10 cellular contexts compared by ENCODE assay signal in the genomic region with DNA sequence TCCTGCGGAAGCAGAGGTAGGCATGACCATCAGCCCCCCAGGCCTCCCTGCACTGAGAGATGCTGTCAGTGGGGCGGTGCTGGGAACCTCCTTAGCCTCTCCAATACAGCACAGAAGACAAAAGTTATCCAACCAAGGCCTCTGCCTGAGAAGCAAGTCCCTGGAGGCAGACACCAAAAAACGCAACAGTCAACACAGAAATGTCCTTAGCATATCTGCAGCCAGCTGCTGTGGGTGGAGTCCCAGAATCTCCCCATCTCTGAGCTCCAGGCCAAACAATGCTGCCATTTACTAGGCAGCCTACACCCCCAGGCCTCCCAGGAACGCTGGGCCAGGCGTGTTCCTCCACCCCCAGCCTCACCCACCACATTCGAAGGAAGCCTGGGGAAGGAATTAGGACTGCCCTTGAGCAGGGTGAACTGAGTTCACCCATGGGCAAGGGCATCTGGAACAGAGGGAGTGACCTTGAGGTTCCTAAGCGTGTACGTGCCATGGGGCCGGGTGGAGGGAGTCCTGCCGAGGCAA. TPM values are rescaled to one million over a fixed set of nuclear protein-coding genes. Genes with fewer than 3 reads are reported as not detected.
DNase-seq lines count a peak whose midpoint lies in the region; ATAC-seq, FAIRE-seq and TF ChIP-seq lines count a peak whose summit lies in the region.
"Had no signal": no experiment of that assay in that cellular context is flagged by ENCODE, and none has a peak within 500 bp of the region (broad histone marks: within the 10 kb centered on the region; RNA-seq: fewer than 3 reads in every experiment).

No MANE protein-coding gene starts in this region.

- no peak overlapping the region for H3K27ac ChIP-seq in mammary epithelial cell (ENCODE audit: insufficient read depth, low read depth, low read length)
- H3K27ac ChIP-seq in OCI-LY7 (ENCODE audit: low read depth, low read length, poor library complexity, severe bottlenecking): no peak overlapping the region

- H3K9me2 ChIP-seq in OCI-LY7 (ENCODE audit: insufficient read depth, low read length): no peaks in the 10 kb centered on the region

- H2AFZ ChIP-seq in mammary epithelial cell (ENCODE audit: low read depth, low read length): no peak overlapping the region
- H2AFZ ChIP-seq in OCI-LY7 (ENCODE audit: low read length): no peak overlapping the region

- H3K9me3 Mint-ChIP-seq in MCF 10A (ENCODE audit: unreplicated experiment): no peaks in the 10 kb centered on the region
- H3K9me3 Mint-ChIP-seq: activated T-cell treated with anti-CD3 and anti-CD28 coated beads, Interleukin-2, amount 50 U/mL, for 4 hours had no signal

- no peak overlapping the region for H3K4me2 ChIP-seq in mammary epithelial cell (ENCODE audit: insufficient read depth, low read depth, low read length)
- H3K4me2 ChIP-seq in OCI-LY7 (ENCODE audit: low read length): no peak overlapping the region

- peaks cover 3% of the 10 kb centered on the region for H3K36me3 ChIP-seq in mammary epithelial cell (ENCODE audit: insufficient read depth, low read length)
- H3K36me3 ChIP-seq in OCI-LY7 (ENCODE audit: insufficient read depth, low read length): peaks cover 17% of the 10 kb centered on the region; the same call in 1 of the 2 replicates

- H3K27ac Mint-ChIP-seq in MCF 10A (ENCODE audit: low read depth, unreplicated experiment): no peak overlapping the region

- no peak overlapping the region for H3K9ac ChIP-seq in mammary epithelial cell (ENCODE audit: insufficient read depth, low read length)

- no peaks in the 10 kb centered on the region for H3K4me1 Mint-ChIP-seq in MCF 10A (ENCODE audit: insufficient read depth, unreplicated experiment)

- TF ChIP-seq CTCF in mammary epithelial cell (conservative IDR thresholded peaks at IDR 0.05 in 1 of 2, IDR thresholded peaks at IDR 0.05 in 1 of 2; ENCODE audit: extremely low read depth in 1 of 2, insufficient read depth in 1 of 2, low read depth in 1 of 2, low read length in 2 of 2): no peak
- no peak for TF ChIP-seq CTCF in MCF 10A (IDR thresholded peaks at IDR 0.05; ENCODE audit: unreplicated experiment)
- no peak for TF ChIP-seq CTCF in OCI-LY7 (conservative IDR thresholded peaks at IDR 0.05; ENCODE audit: low read length)

- H3K79me2 ChIP-seq in mammary epithelial cell (ENCODE audit: insufficient read depth, low read length) (peaks cover 96% of the 10 kb centered on the region), OCI-LY7 (ENCODE audit: insufficient read depth, low read depth, low read length) (peaks cover 13% of the 10 kb centered on the region; the same call in 1 of the 2 replicates)

- CTCF ChIA-PET in mammary epithelial cell (lab: Charles Lee; ENCODE audit: low non-redundant PET) (no interaction called here), MCF 10A (lab: Yijun Ruan, JAX) (interaction anchor here (1.2 kb wide), 1 partner anchor 45 kb away, joined by 5 read pairs; no protein-coding TSS in a partner anchor), OCI-LY7 (lab: Charles Lee; ENCODE audit: unreplicated experiment) (no interaction called here)

- FAIRE-seq in urothelium cell line (lab: Jason Lieb, UNC): no peak

- DNase-seq in mammary epithelial cell (peak; percentile 74), MCF 10A (ENCODE audit: unreplicated experiment) (no peak), OCI-LY7 (ENCODE audit: low spot score) (peak; percentile 47), left cardiac atrium (peak; percentile 43), urothelium cell line (ENCODE audit: low spot score) (peak; percentile 45), NCI-H446 (lab: John Stamatoyannopoulos, UW) (no peak), dermis blood vessel endothelial cell (no peak)
- DNase-seq in stimulated activated CD4-positive, alpha-beta T cell treated with anti-CD3 and anti-CD28 coated beads, Interleukin-4, amount 100 ng/mL, for 1 hour: no peak
- DNase-seq: activated T-cell treated with anti-CD3 and anti-CD28 coated beads, Interleukin-2, amount 50 U/mL, for 4 hours had no signal

- H3K27me3 Mint-ChIP-seq in MCF 10A (ENCODE audit: insufficient read depth, unreplicated experiment): no peaks in the 10 kb centered on the region

- H4K20me1 ChIP-seq in mammary epithelial cell (ENCODE audit: insufficient read depth, low read length) (peaks cover 2% of the 10 kb centered on the region), OCI-LY7 (ENCODE audit: insufficient read depth, low read length) (no peaks in the 10 kb centered on the region)

- H3K36me3 Mint-ChIP-seq in MCF 10A (ENCODE audit: insufficient read depth, unreplicated experiment): peaks cover 6% of the 10 kb centered on the region

- H3K4me3 ChIP-seq in mammary epithelial cell (replicated peaks in 1 of 3; ENCODE audit: insufficient read depth in 1 of 3, low read depth in 2 of 3, low read length in 3 of 3) (no peak overlapping the region), OCI-LY7 (ENCODE audit: low read depth, low read length, poor library complexity, severe bottlenecking) (no peak overlapping the region)

- in situ Hi-C loops in mammary epithelial cell (cut with MboI; ENCODE audit: low sequenced_read_pairs in 2 of 2): no loop called here

- no peaks in the 10 kb centered on the region for H3K9me3 ChIP-seq in mammary epithelial cell (replicated peaks; ENCODE audit: insufficient read depth, low read length)
- H3K9me3 ChIP-seq in OCI-LY7 (ENCODE audit: low read length): no peaks in the 10 kb centered on the region

- no peaks in the 10 kb centered on the region for H3K27me3 ChIP-seq in mammary epithelial cell (ENCODE audit: insufficient read depth, low read length)

- POLR2A ChIA-PET in MCF 10A (lab: Yijun Ruan, JAX): no interaction called here
- POLR2A ChIA-PET in OCI-LY7 (lab: Charles Lee): no interaction called here

- H3K4me1 ChIP-seq in mammary epithelial cell (ENCODE audit: insufficient read depth, low read length) (peaks cover 20% of the 10 kb centered on the region), OCI-LY7 (ENCODE audit: insufficient read depth, low read length, poor library complexity, severe bottlenecking) (peaks cover 47% of the 10 kb centered on the region)

- ATAC-seq in left cardiac atrium: peak; percentile 10 to 69

- BruUV-seq in mammary epithelial cell (replicated peaks; lab: Mats Ljungman, UMichigan): no TSS peak
- BruUV-seq in MCF 10A (replicated peaks; lab: Mats Ljungman, UMichigan): no TSS peak
- BruUV-seq in OCI-LY7 (replicated peaks; lab: Mats Ljungman, UMichigan): no TSS peak

- intact Hi-C loops in mammary epithelial cell (cut with micrococcal nuclease) (no loop called here), MCF 10A (cut with micrococcal nuclease) (no loop called here), OCI-LY7 (cut with micrococcal nuclease; ENCODE audit: unreplicated experiment) (no loop called here), left cardiac atrium (cut with DNase I) (no loop called here)

- H3K4me3 Mint-ChIP-seq in MCF 10A (ENCODE audit: unreplicated experiment): no peak overlapping the region
- H3K4me3 Mint-ChIP-seq: activated T-cell treated with anti-CD3 and anti-CD28 coated beads, Interleukin-2, amount 50 U/mL, for 4 hours had no signal

- dilution Hi-C loops in mammary epithelial cell (cut with HindIII; ENCODE audit: low sequenced_read_pairs): no loop called here

- WGBS in mammary epithelial cell (ENCODE audit: low coverage, missing lambda C conversion rate): 52% methylated on average over 9 of the region's 10 CpGs

RNA-seq across cellular contexts. Expression of gene STK10, which starts 43.7 kb away (rescaled TPM):
- 10 to 100 TPM; 50.8 to 65.0 TPM for total RNA-seq in mammary epithelial cell
- 18.8 TPM for polyA plus RNA-seq in mammary epithelial cell
- 65.2 TPM for polyA minus RNA-seq in mammary epithelial cell
- total RNA-seq in MCF 10A (2022): 46.5 and 49.9 TPM in 2 replicates
- 53.1 and 53.7 TPM in 2 replicates for total RNA-seq in OCI-LY7 (2014; rRNA removed; shearing (Covaris generic))
- 89.7 and 95.9 TPM in 2 replicates for total RNA-seq in OCI-LY7 (2022)
- total RNA-seq in left cardiac atrium: 10 to 100 TPM; 15.4 to 18.1 TPM
- 56.0 and 61.8 TPM in 2 replicates for total RNA-seq in dermis blood vessel endothelial cell

RNA-seq across cellular contexts. Expression of gene EFCAB9, which starts 49.6 kb away (rescaled TPM):
- total RNA-seq in mammary epithelial cell: not detected
- not detected for polyA plus RNA-seq in mammary epithelial cell
- not detected for polyA minus RNA-seq in mammary epithelial cell
- not detected in 2 replicates for total RNA-seq in MCF 10A (2022)
- not detected in 2 replicates for total RNA-seq in OCI-LY7 (2014; rRNA removed; shearing (Covaris generic))
- not detected in 2 replicates for total RNA-seq in OCI-LY7 (2022)
- total RNA-seq in left cardiac atrium: not detected
- total RNA-seq in dermis blood vessel endothelial cell: not detected in 2 replicates
- total RNA-seq: activated T-cell treated with anti-CD3 and anti-CD28 coated beads, Interleukin-2, amount 50 U/mL, for 4 hours; lung microvascular endothelial cell had no signal

Comparison
In these comparisons a context has a peak if more than half of its experiments do, and no peak if none do; other contexts are left out.
1. DNase-seq: peak in mammary epithelial cell (single experiment), OCI-LY7 (single experiment), left cardiac atrium (single experiment) and urothelium cell line (single experiment); none in MCF 10A (single experiment), stimulated activated CD4-positive, alpha-beta T cell treated with anti-CD3 and anti-CD28 coated beads, Interleukin-4, amount 100 ng/mL, for 1 hour (single experiment), NCI-H446 (0 of 2) and dermis blood vessel endothelial cell (single experiment).